Comparison of ENCODE assay signal across 17 cellular contexts in genomic region chr22:17780116-17780740, GRCh38. TPM values are rescaled to one million over a fixed set of nuclear protein-coding genes. Genes with fewer than 3 reads are reported as not detected.
DNase-seq lines count a peak whose midpoint lies in the region; ATAC-seq and TF ChIP-seq lines count a peak whose summit lies in the region.
"Had no signal": no experiment of that assay in that cellular context is flagged by ENCODE, and none has a peak within 500 bp of the region (broad histone marks: within the 10 kb centered on the region; RNA-seq: fewer than 3 reads in every experiment).

No MANE protein-coding gene starts in this region.

- peaks cover 68% of the 10 kb centered on the region for H3K4me1 Mint-ChIP-seq in activated CD4-positive, alpha-beta T cell treated with anti-CD3 and anti-CD28 coated beads for 36 hours
- H3K4me1 Mint-ChIP-seq in GM23338: peaks cover 29% of the 10 kb centered on the region
- peaks cover 39% of the 10 kb centered on the region for H3K4me1 Mint-ChIP-seq in activated T-helper 17 cell treated with anti-CD3 and anti-CD28 coated beads, Interleukin-2, amount 50 U/mL, for 72 hours
- H3K4me1 Mint-ChIP-seq in natural killer cell treated with Interleukin-12 subunit alpha and Interleukin-12 subunit beta and Interleukin-15 and Interleukin-18, amount 100 ng/mL, for 72 hours (ENCODE audit: low read depth in 2 of 2): peaks cover 53 to 78% of the 10 kb centered on the region in 2 donors

- POLR2A ChIA-PET in activated CD4-positive, alpha-beta T cell treated with anti-CD3 and anti-CD28 coated beads for 36 hours (lab: Charles Lee): no interaction called here

- H3K4me3 Mint-ChIP-seq in activated CD4-positive, alpha-beta T cell treated with anti-CD3 and anti-CD28 coated beads for 36 hours: no peak overlapping the region
- H3K4me3 Mint-ChIP-seq in GM23338: no peak overlapping the region; the same call in 2 of the 3 replicates
- H3K4me3 Mint-ChIP-seq in activated T-helper 17 cell treated with anti-CD3 and anti-CD28 coated beads, Interleukin-2, amount 50 U/mL, for 72 hours: peak overlapping the region; percentile 51
- H3K4me3 Mint-ChIP-seq in natural killer cell treated with Interleukin-12 subunit alpha and Interleukin-12 subunit beta and Interleukin-15 and Interleukin-18, amount 100 ng/mL, for 72 hours: peak overlapping the region; percentile 80
- H3K4me3 Mint-ChIP-seq: T-helper 2 cell treated with Interferon-gamma antibody and Interleukin-4, amounts not matched to agents 5 μg/mL and 100 μg/mL, for 36 hours had no signal

- no peak for TF ChIP-seq CTCF in GM23338 (conservative IDR thresholded peaks at IDR 0.05; ENCODE audit: low read depth in 2 of 2)

- 0 out of 2 replicates have a peak overlapping the region, but pooled peaks have one; percentile 59 for H2AFZ ChIP-seq in GM23338

- CTCF ChIA-PET in activated CD4-positive, alpha-beta T cell treated with anti-CD3 and anti-CD28 coated beads for 36 hours (lab: Charles Lee): interaction anchor here (0.6 to 2.3 kb wide), 7 partner anchors 9 to 697 kb away, joined by 3 to 12 read pairs (median 3); no protein-coding TSS in a partner anchor

- H3K4me2 ChIP-seq in GM23338: no peak overlapping the region

- ATAC-seq in activated CD4-positive, alpha-beta T cell treated with anti-CD3 and anti-CD28 coated beads for 36 hours: peak; percentile 6
- ATAC-seq in GM23338 (no peak), GM18498 (IDR thresholded peaks at IDR 0.05; ENCODE audit: unreplicated experiment) (no peak), GM21825 (IDR thresholded peaks at IDR 0.05; ENCODE audit: unreplicated experiment) (no peak), HG03280 (IDR thresholded peaks at IDR 0.05; ENCODE audit: unreplicated experiment) (no peak)
- ATAC-seq in activated T-helper 17 cell treated with anti-CD3 and anti-CD28 coated beads, Interleukin-2, amount 50 U/mL, for 72 hours (replicated peaks): peak; percentile 3
- no peak for ATAC-seq in natural killer cell treated with Interleukin-12 subunit alpha and Interleukin-12 subunit beta and Interleukin-15 and Interleukin-18, amount 100 ng/mL, for 72 hours

- H3K27ac Mint-ChIP-seq in activated CD4-positive, alpha-beta T cell treated with anti-CD3 and anti-CD28 coated beads for 36 hours: peak overlapping the region; percentile 51
- H3K27ac Mint-ChIP-seq in GM23338: no peak overlapping the region
- peak overlapping the region; percentile 70 for H3K27ac Mint-ChIP-seq in activated T-helper 17 cell treated with anti-CD3 and anti-CD28 coated beads, Interleukin-2, amount 50 U/mL, for 72 hours
- H3K27ac Mint-ChIP-seq in natural killer cell treated with Interleukin-12 subunit alpha and Interleukin-12 subunit beta and Interleukin-15 and Interleukin-18, amount 100 ng/mL, for 72 hours: peak overlapping the region; percentile 72 to 90
- H3K27ac Mint-ChIP-seq: T-helper 2 cell treated with Interferon-gamma antibody and Interleukin-4, amounts not matched to agents 5 μg/mL and 100 μg/mL, for 36 hours had no signal

- H3K9me3 Mint-ChIP-seq in activated CD4-positive, alpha-beta T cell treated with anti-CD3 and anti-CD28 coated beads for 36 hours (ENCODE audit: low read depth): no peaks in the 10 kb centered on the region
- H3K9me3 Mint-ChIP-seq in GM23338: peaks cover 4% of the 10 kb centered on the region; the same call in 2 of the 3 replicates
- no peaks in the 10 kb centered on the region for H3K9me3 Mint-ChIP-seq in activated T-helper 17 cell treated with anti-CD3 and anti-CD28 coated beads, Interleukin-2, amount 50 U/mL, for 72 hours
- peaks cover 3% of the 10 kb centered on the region for H3K9me3 Mint-ChIP-seq in natural killer cell treated with Interleukin-12 subunit alpha and Interleukin-12 subunit beta and Interleukin-15 and Interleukin-18, amount 100 ng/mL, for 72 hours
- H3K9me3 Mint-ChIP-seq: T-helper 2 cell treated with Interferon-gamma antibody and Interleukin-4, amounts not matched to agents 5 μg/mL and 100 μg/mL, for 36 hours had no signal

- no peak overlapping the region for H3K27ac ChIP-seq in GM23338 (ENCODE audit: low read depth)
- H3K27ac ChIP-seq: 22Rv1, esophagus muscularis mucosa had no signal

- H4K20me1 ChIP-seq in GM23338 (replicated peaks; ENCODE audit: insufficient read depth): no peaks in the 10 kb centered on the region

- DNase-seq in activated CD4-positive, alpha-beta T cell treated with anti-CD3 and anti-CD28 coated beads for 36 hours: peak; percentile 55
- no peak for DNase-seq in activated CD4-positive, alpha-beta T cell treated with anti-CD3 and anti-CD28 coated beads for 1 hour
- peak; percentile 51 for DNase-seq in GM23338 (ENCODE audit: low spot score)
- no peak for DNase-seq in natural killer cell treated with Interleukin-12 subunit alpha and Interleukin-12 subunit beta and Interleukin-15 and Interleukin-18, amount 100 ng/mL, for 72 hours (ENCODE audit: low spot score)
- DNase-seq: glutamatergic neuron; NCI-H2029 treated with DMSO at 0.1 percent for 48 hours; SIG-M5; stimulated activated naive CD4-positive, alpha-beta T cell treated with Interleukin-2 at 50 U/mL for 16 hours had no signal

- 0 out of 2 replicates have a peak, but pooled peaks cover 2% of the 10 kb centered on the region for H3F3A ChIP-seq in GM23338 (replicated peaks; ENCODE audit: low read depth)

- intact Hi-C loops in activated CD4-positive, alpha-beta T cell treated with anti-CD3 and anti-CD28 coated beads for 36 hours (cut with DNase I, micrococcal nuclease): no loop called here

- no peaks in the 10 kb centered on the region for H3K27me3 Mint-ChIP-seq in activated CD4-positive, alpha-beta T cell treated with anti-CD3 and anti-CD28 coated beads for 36 hours
- H3K27me3 Mint-ChIP-seq in GM23338 (ENCODE audit: insufficient read depth, low read depth, poor library complexity): peaks cover 14% of the 10 kb centered on the region
- no peaks in the 10 kb centered on the region for H3K27me3 Mint-ChIP-seq in activated T-helper 17 cell treated with anti-CD3 and anti-CD28 coated beads, Interleukin-2, amount 50 U/mL, for 72 hours
- H3K27me3 Mint-ChIP-seq in natural killer cell treated with Interleukin-12 subunit alpha and Interleukin-12 subunit beta and Interleukin-15 and Interleukin-18, amount 100 ng/mL, for 72 hours: no peaks in the 10 kb centered on the region

- H3K4me3 ChIP-seq in GM23338: no peak overlapping the region
- H3K4me3 ChIP-seq: esophagus muscularis mucosa, lung, upper lobe of left lung had no signal

- no peaks in the 10 kb centered on the region for H3K27me3 ChIP-seq in GM23338 (ENCODE audit: insufficient read depth)
- H3K27me3 ChIP-seq: upper lobe of left lung had no signal

- H3K4me1 ChIP-seq in GM23338 (ENCODE audit: insufficient read depth): no peaks in the 10 kb centered on the region; the same call in 1 of the 2 replicates

- no peaks in the 10 kb centered on the region for H3K36me3 ChIP-seq in GM23338 (ENCODE audit: insufficient read depth)
- H3K36me3 ChIP-seq: esophagus muscularis mucosa, upper lobe of left lung had no signal

- no peaks in the 10 kb centered on the region for H3K79me2 ChIP-seq in GM23338 (replicated peaks; ENCODE audit: insufficient read depth)

- peaks cover 3% of the 10 kb centered on the region for H3K36me3 Mint-ChIP-seq in activated CD4-positive, alpha-beta T cell treated with anti-CD3 and anti-CD28 coated beads for 36 hours (ENCODE audit: low read depth)
- no peaks in the 10 kb centered on the region; the same call in 2 of the 3 replicates for H3K36me3 Mint-ChIP-seq in GM23338 (ENCODE audit: low read depth)
- H3K36me3 Mint-ChIP-seq in activated T-helper 17 cell treated with anti-CD3 and anti-CD28 coated beads, Interleukin-2, amount 50 U/mL, for 72 hours (ENCODE audit: low read depth): no peaks in the 10 kb centered on the region
- H3K36me3 Mint-ChIP-seq in natural killer cell treated with Interleukin-12 subunit alpha and Interleukin-12 subunit beta and Interleukin-15 and Interleukin-18, amount 100 ng/mL, for 72 hours: no peaks in the 10 kb centered on the region

- no peaks in the 10 kb centered on the region for H3K9me2 ChIP-seq in GM23338 (ENCODE audit: insufficient read depth)

TF ChIP-seq in GM23338, 12 proteins besides CTCF, POLR2A, EP300 and RAD21 (continues in another document):
- TF ChIP-seq CREB1 (CRISPR knock-in tag; IDR thresholded peaks at IDR 0.05; ENCODE audit: low read depth): no peak
- no peak for TF ChIP-seq STAT1 (IDR thresholded peaks at IDR 0.05; ENCODE audit: unreplicated experiment)
- no peak for TF ChIP-seq ZNF331 (CRISPR knock-in tag; IDR thresholded peaks at IDR 0.05; ENCODE audit: low read depth)

RNA-seq across cellular contexts. Expression of gene BID, which starts 6.0 kb away (rescaled TPM):
- total RNA-seq in activated CD4-positive, alpha-beta T cell treated with anti-CD3 and anti-CD28 coated beads for 36 hours: 10 to 100 TPM; 16.8 to 27.1 TPM
- 62.3 and 125 TPM in 2 replicates for total RNA-seq in GM23338 (2014; rRNA removed; shearing (Covaris generic))
- 63.4 and 65.1 TPM in 2 replicates for polyA plus RNA-seq in GM23338 (2016; fragmentation: Nextera tagmentation; extraction: Ambion mirVana)
- total RNA-seq in activated T-helper 17 cell treated with anti-CD3 and anti-CD28 coated beads, Interleukin-2, amount 50 U/mL, for 72 hours: 10 to 100 TPM in 1 of 2 donors, 1 to 10 TPM in 1; 6.2 to 19.2 TPM
- total RNA-seq in natural killer cell treated with Interleukin-12 subunit alpha and Interleukin-12 subunit beta and Interleukin-15 and Interleukin-18, amount 100 ng/mL, for 72 hours: 10 to 100 TPM; 32.0 to 59.3 TPM

Comparison
In these comparisons a context has a peak if more than half of its experiments do, and no peak if none do; other contexts are left out.
1. DNase-seq: peak in activated CD4-positive, alpha-beta T cell treated with anti-CD3 and anti-CD28 coated beads for 36 hours (single experiment) and GM23338 (single experiment); none in activated CD4-positive, alpha-beta T cell treated with anti-CD3 and anti-CD28 coated beads for 1 hour (single experiment) and natural killer cell treated with Interleukin-12 subunit alpha and Interleukin-12 subunit beta and Interleukin-15 and Interleukin-18, amount 100 ng/mL, for 72 hours (single experiment).
2. ATAC-seq: peak in activated CD4-positive, alpha-beta T cell treated with anti-CD3 and anti-CD28 coated beads for 36 hours (single experiment) and activated T-helper 17 cell treated with anti-CD3 and anti-CD28 coated beads, Interleukin-2, amount 50 U/mL, for 72 hours (single experiment); none in GM23338 (single experiment), natural killer cell treated with Interleukin-12 subunit alpha and Interleukin-12 subunit beta and Interleukin-15 and Interleukin-18, amount 100 ng/mL, for 72 hours (0 of 2), GM18498 (single experiment), GM21825 (single experiment) and HG03280 (single experiment).
3. H3K4me3 Mint-ChIP-seq: peak in activated T-helper 17 cell treated with anti-CD3 and anti-CD28 coated beads, Interleukin-2, amount 50 U/mL, for 72 hours (single experiment) and natural killer cell treated with Interleukin-12 subunit alpha and Interleukin-12 subunit beta and Interleukin-15 and Interleukin-18, amount 100 ng/mL, for 72 hours (single experiment); none in activated CD4-positive, alpha-beta T cell treated with anti-CD3 and anti-CD28 coated beads for 36 hours (single experiment) and GM23338 (single experiment).